Comparison of ENCODE assay signal across 8 cellular contexts in genomic region chr7:139682136-139683013, GRCh38.
DNase-seq lines count a peak whose midpoint lies in the region; ATAC-seq and TF ChIP-seq lines count a peak whose summit lies in the region.

No MANE protein-coding gene starts in this region.

- H3K9me3 ChIP-seq in left lung, result no peaks in the 10 kb centered on the region
- H3K9me3 ChIP-seq in uterus, result no peaks in the 10 kb centered on the region

- TF ChIP-seq CTCF in left lung (IDR thresholded peaks at IDR 0.05) (no peak), uterus (IDR thresholded peaks at IDR 0.05) (no peak)

- H3K36me3 ChIP-seq in left lung (peaks cover 0 to 5% of the 10 kb centered on the region in 2 donors), uterus (no peaks in the 10 kb centered on the region)

- H3K4me1 Mint-ChIP-seq in activated naive CD8-positive, alpha-beta T cell treated with anti-CD3 and anti-CD28 coated beads, Interleukin-2, amount 50 U/mL, for 24 hours, result peaks cover 72% of the 10 kb centered on the region

- ATAC-seq in GM18867 (IDR thresholded peaks at IDR 0.05; ENCODE audit: unreplicated experiment) (peak; percentile 35), HG03025 (IDR thresholded peaks at IDR 0.05; ENCODE audit: low FRiP score, unreplicated experiment) (peak; percentile 40), left lung (peak; percentile 31), HG03159 (IDR thresholded peaks at IDR 0.05; ENCODE audit: unreplicated experiment) (no peak), HG03175 (IDR thresholded peaks at IDR 0.05; ENCODE audit: unreplicated experiment) (no peak)
- peak; percentile 86 for ATAC-seq in activated naive CD8-positive, alpha-beta T cell treated with anti-CD3 and anti-CD28 coated beads, Interleukin-2, amount 50 U/mL, for 24 hours

- peak; percentile 61 for DNase-seq in activated naive CD8-positive, alpha-beta T cell treated with anti-CD3 and anti-CD28 coated beads, Interleukin-2, amount 50 U/mL, for 24 hours
- DNase-seq in left lung, result no peak
- no peak for DNase-seq in NCI-H1105 treated with DMSO at 0.1 percent for 48 hours (lab: John Stamatoyannopoulos, UW)
- no peak for DNase-seq in uterus

- H3K9me3 Mint-ChIP-seq in activated naive CD8-positive, alpha-beta T cell treated with anti-CD3 and anti-CD28 coated beads, Interleukin-2, amount 50 U/mL, for 24 hours, result peaks cover 19% of the 10 kb centered on the region

- peaks cover 26% of the 10 kb centered on the region for H3K36me3 Mint-ChIP-seq in activated naive CD8-positive, alpha-beta T cell treated with anti-CD3 and anti-CD28 coated beads, Interleukin-2, amount 50 U/mL, for 24 hours (ENCODE audit: low read depth)

- H3K4me3 Mint-ChIP-seq in activated naive CD8-positive, alpha-beta T cell treated with anti-CD3 and anti-CD28 coated beads, Interleukin-2, amount 50 U/mL, for 24 hours, result peak overlapping the region; percentile 71

- H3K4me1 ChIP-seq in left lung (peaks cover 29 to 51% of the 10 kb centered on the region in 2 donors), uterus (no peaks in the 10 kb centered on the region)

- peak overlapping the region; percentile 97 for H3K27ac Mint-ChIP-seq in activated naive CD8-positive, alpha-beta T cell treated with anti-CD3 and anti-CD28 coated beads, Interleukin-2, amount 50 U/mL, for 24 hours

- H3K27me3 Mint-ChIP-seq in activated naive CD8-positive, alpha-beta T cell treated with anti-CD3 and anti-CD28 coated beads, Interleukin-2, amount 50 U/mL, for 24 hours, result no peaks in the 10 kb centered on the region

- H3K27me3 ChIP-seq in left lung, result no peaks in the 10 kb centered on the region
- H3K27me3 ChIP-seq in uterus, result no peaks in the 10 kb centered on the region

- H3K4me3 ChIP-seq in left lung, result no peak overlapping the region
- H3K4me3 ChIP-seq in uterus, result no peak overlapping the region

- TF ChIP-seq POLR2A in uterus (IDR thresholded peaks at IDR 0.05), result no peak

- intact Hi-C loops in left lung (cut with DNase I), result no loop called here
- intact Hi-C loops in uterus (cut with DNase I; ENCODE audit: low total_unique reads), result no loop called here

- H3K27ac ChIP-seq in left lung (peak overlapping the region; percentile 1 to 80), uterus (no peak overlapping the region)

Comparison
In these comparisons a context has a peak if more than half of its experiments do, and no peak if none do; other contexts are left out.
1. ATAC-seq: peak in GM18867 (single experiment), HG03025 (single experiment), activated naive CD8-positive, alpha-beta T cell treated with anti-CD3 and anti-CD28 coated beads, Interleukin-2, amount 50 U/mL, for 24 hours (single experiment) and left lung (single experiment); none in HG03159 (single experiment) and HG03175 (single experiment).
2. H3K27ac ChIP-seq: peak in left lung (2 of 2); none in uterus (0 of 2).